In the genomic region with DNA sequence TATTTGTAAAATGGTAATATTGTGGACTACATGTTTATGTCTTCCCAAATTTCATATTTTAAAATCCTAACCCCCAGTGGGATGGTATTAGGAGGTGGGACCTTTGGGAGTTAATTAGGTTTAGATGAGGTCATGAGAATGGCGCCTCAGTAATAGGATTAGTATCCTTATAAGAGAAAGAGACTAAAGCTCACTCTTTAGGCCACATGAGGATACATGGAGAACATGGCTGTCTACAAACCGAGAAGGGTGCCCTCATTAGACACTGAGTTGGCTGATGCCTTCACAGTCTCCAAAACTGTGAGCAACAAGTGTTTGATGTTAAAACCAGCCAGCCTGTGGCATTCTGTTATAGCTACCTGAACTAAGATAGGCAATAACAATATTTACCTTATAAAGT, we compare ENCODE assay signal across 23 cellular contexts. TPM values are rescaled to one million over a fixed set of nuclear protein-coding genes. Genes with fewer than 3 reads are reported as not detected.
"Had no signal": no experiment of that assay in that cellular context is flagged by ENCODE, and none has a peak within 500 bp of the region (broad histone marks: within the 10 kb centered on the region; RNA-seq: fewer than 3 reads in every experiment).

No MANE protein-coding gene starts in this region.

- ATAC-seq: activated CD4-positive, CD25-positive, alpha-beta regulatory T cell treated with anti-CD3 and anti-CD28 coated beads, Interleukin-2, amount 50 U/mL, for 24 hours; activated CD8-positive, alpha-beta T cell treated with anti-CD3 and anti-CD28 coated beads, Interleukin-2, amount 10 ng/mL, durations not matched to agents 7 days and 5 days; left lung; stimulated activated naive B cell treated with anti-CD40 and anti-IgM and Interleukin-4, amounts not matched to agents 10 μg/mL and 1 μg/mL and 100 μg/mL, for 72 hours had no signal

- H3K4me1 Mint-ChIP-seq: activated CD4-positive, alpha-beta T cell treated with anti-CD3 and anti-CD28 coated beads, Interleukin-2, amount 10 ng/mL, durations not matched to agents 7 days and 5 days; brain; naive B cell; neural crest cell had no signal

- H3K27ac ChIP-seq: dorsolateral prefrontal cortex, foreskin keratinocyte, left lung, ovary, thyroid gland had no signal

- FAIRE-seq: kidney had no signal

- H3K9me3 ChIP-seq: left lung, ovary, thyroid gland, uterus had no signal

- H3K27me3 Mint-ChIP-seq: activated naive CD8-positive, alpha-beta T cell treated with anti-CD3 and anti-CD28 coated beads, Interleukin-2, amount 10 ng/mL, durations not matched to agents 7 days and 5 days; brain had no signal

- H3K27me3 ChIP-seq: dorsolateral prefrontal cortex, foreskin keratinocyte, left lung, ovary, thyroid gland, uterus had no signal

- H3K36me3 Mint-ChIP-seq: activated naive CD8-positive, alpha-beta T cell treated with anti-CD3 and anti-CD28 coated beads, Interleukin-2, amount 10 ng/mL, durations not matched to agents 7 days and 5 days; brain; naive B cell; stimulated activated naive B cell treated with anti-CD40 and anti-IgM and Interleukin-4, amounts not matched to agents 10 μg/mL and 1 μg/mL and 100 μg/mL, for 72 hours had no signal

- H3K4me3 Mint-ChIP-seq: activated CD4-positive, alpha-beta T cell treated with anti-CD3 and anti-CD28 coated beads, Interleukin-2, amount 10 ng/mL, durations not matched to agents 7 days and 5 days; activated CD8-positive, alpha-beta T cell treated with anti-CD3 and anti-CD28 coated beads, Interleukin-2, amount 10 ng/mL, durations not matched to agents 7 days and 5 days; activated naive CD8-positive, alpha-beta T cell treated with anti-CD3 and anti-CD28 coated beads, Interleukin-2, amount 10 ng/mL, durations not matched to agents 7 days and 5 days; activated T-cell treated with anti-CD3 and anti-CD28 coated beads, Interleukin-2, amount 50 U/mL, for 24 hours; brain; naive B cell; neural crest cell; stimulated activated naive B cell treated with anti-CD40 and anti-IgM and Interleukin-4, amounts not matched to agents 10 μg/mL and 1 μg/mL and 100 μg/mL, for 72 hours had no signal

- H3K4me1 ChIP-seq: left lung, thyroid gland, uterus had no signal

- H3K36me3 ChIP-seq: left lung, ovary, thyroid gland, uterus had no signal

- H3K4me3 ChIP-seq: dorsolateral prefrontal cortex, left lung, ovary, thyroid gland, uterus had no signal

- H3K27ac Mint-ChIP-seq: activated CD4-positive, alpha-beta T cell treated with anti-CD3 and anti-CD28 coated beads, Interleukin-2, amount 10 ng/mL, durations not matched to agents 7 days and 5 days; activated CD8-positive, alpha-beta T cell treated with anti-CD3 and anti-CD28 coated beads, Interleukin-2, amount 10 ng/mL, durations not matched to agents 7 days and 5 days; activated naive CD8-positive, alpha-beta T cell treated with anti-CD3 and anti-CD28 coated beads, Interleukin-2, amount 10 ng/mL, durations not matched to agents 7 days and 5 days; activated T-helper 2 cell treated with anti-CD3 and anti-CD28 coated beads, Interferon-gamma antibody, Interleukin-2, Interleukin-4, amounts not matched to agents 10 μg/mL and 5 μg/mL and 100 μg/mL, durations not matched to agents 14 hours and 24 hours and 36 hours; brain; naive B cell; stimulated activated naive B cell treated with anti-CD40 and anti-IgM and Interleukin-4, amounts not matched to agents 10 μg/mL and 1 μg/mL and 100 μg/mL, for 72 hours had no signal

- DNase-seq: activated CD4-positive, alpha-beta T cell treated with anti-CD3 and anti-CD28 coated beads, Interleukin-2, amount 10 ng/mL, durations not matched to agents 7 days and 5 days; activated CD8-positive, alpha-beta T cell treated with anti-CD3 and anti-CD28 coated beads, Interleukin-2, amount 10 ng/mL, durations not matched to agents 7 days and 5 days; activated naive CD4-positive, alpha-beta T cell treated with Interleukin-2 at 50 U/mL for 16 hours; activated naive CD8-positive, alpha-beta T cell treated with anti-CD3 and anti-CD28 coated beads, Interleukin-2, amount 10 ng/mL, durations not matched to agents 7 days and 5 days; activated T-cell treated with anti-CD3 and anti-CD28 coated beads, Interleukin-2, amount 50 U/mL, for 24 hours; amygdala; caudate nucleus; dorsolateral prefrontal cortex; glutamatergic neuron; kidney; left lung; naive B cell; ovary; stimulated activated naive B cell treated with anti-CD40 and anti-IgM and Interleukin-4, amounts not matched to agents 10 μg/mL and 1 μg/mL and 100 μg/mL, for 72 hours; thyroid gland; uterus had no signal

- H3K9me3 Mint-ChIP-seq: activated CD4-positive, alpha-beta T cell treated with anti-CD3 and anti-CD28 coated beads, Interleukin-2, amount 10 ng/mL, durations not matched to agents 7 days and 5 days; activated T-cell treated with anti-CD3 and anti-CD28 coated beads, Interleukin-2, amount 50 U/mL, for 24 hours; activated T-helper 2 cell treated with anti-CD3 and anti-CD28 coated beads, Interferon-gamma antibody, Interleukin-2, Interleukin-4, amounts not matched to agents 10 μg/mL and 5 μg/mL and 100 μg/mL, durations not matched to agents 14 hours and 24 hours and 36 hours; stimulated activated naive B cell treated with anti-CD40 and anti-IgM and Interleukin-4, amounts not matched to agents 10 μg/mL and 1 μg/mL and 100 μg/mL, for 72 hours had no signal

RNA-seq across cellular contexts. Expression of a gene that starts 58.3 kb away (rescaled TPM):
- total RNA-seq: activated CD4-positive, alpha-beta T cell treated with anti-CD3 and anti-CD28 coated beads, Interleukin-2, amount 10 ng/mL, durations not matched to agents 7 days and 5 days; activated CD8-positive, alpha-beta T cell treated with anti-CD3 and anti-CD28 coated beads, Interleukin-2, amount 10 ng/mL, durations not matched to agents 7 days and 5 days; activated naive CD8-positive, alpha-beta T cell treated with anti-CD3 and anti-CD28 coated beads, Interleukin-2, amount 10 ng/mL, durations not matched to agents 7 days and 5 days; foreskin keratinocyte; mononuclear cell; T-helper 1 cell treated with Interleukin-12 subunit alpha and Interleukin-12 subunit beta and Interleukin-4 antibody, amounts not matched to agents 30 ng/mL and 1 ng/mL, for 36 hours had no signal
- polyA plus RNA-seq: foreskin keratinocyte had no signal
